12 cellular contexts compared by ENCODE assay signal in the genomic region with DNA sequence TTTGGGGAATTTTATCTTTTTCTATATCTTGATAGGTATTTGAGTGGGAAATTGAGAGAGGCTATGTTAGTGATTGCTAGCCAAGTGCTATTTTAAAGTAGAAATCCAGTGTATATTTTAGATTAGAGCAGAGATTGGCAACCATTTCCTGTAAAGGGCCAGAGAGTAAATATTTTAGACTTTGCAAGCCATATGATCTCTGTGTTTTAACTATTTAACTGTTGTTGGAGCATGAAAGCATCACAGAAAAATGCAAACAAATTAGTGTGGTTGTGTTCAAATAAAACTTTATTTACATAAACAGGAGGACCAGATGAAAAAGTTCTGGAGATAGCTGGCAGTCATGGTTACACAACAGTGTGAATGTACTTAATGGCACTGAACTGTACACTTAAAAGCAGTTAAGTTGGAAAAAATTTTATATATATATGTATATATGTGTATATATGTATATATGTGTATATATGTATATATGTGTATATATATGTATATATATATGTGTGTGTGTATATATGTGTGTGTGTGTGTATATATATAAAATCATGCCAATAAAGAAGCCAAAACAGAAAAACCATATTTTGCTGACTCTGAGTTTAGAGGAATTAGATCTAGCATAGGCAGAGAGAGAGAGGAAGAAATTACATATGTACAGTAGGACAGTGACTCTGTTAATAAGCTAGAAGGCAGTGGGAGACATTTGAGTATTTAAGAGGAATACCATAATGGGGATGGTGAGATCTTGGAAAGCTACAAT.
DNase-seq lines count a peak whose midpoint lies in the region; ATAC-seq and TF ChIP-seq lines count a peak whose summit lies in the region.
"Had no signal": no experiment of that assay in that cellular context is flagged by ENCODE, and none has a peak within 500 bp of the region (broad histone marks: within the 10 kb centered on the region; RNA-seq: fewer than 3 reads in every experiment).

No MANE protein-coding gene starts in this region.

- CTCF ChIA-PET in Calu3 (lab: Charles Lee) = interaction anchor here (0.8 kb wide), 1 partner anchor 60 kb away, joined by 5 read pairs; no protein-coding TSS in a partner anchor

- H3K9me3 Mint-ChIP-seq in Calu3 (ENCODE audit: low read depth, unreplicated experiment) (no peaks in the 10 kb centered on the region), chondrocyte (ENCODE audit: low read depth) (no peaks in the 10 kb centered on the region), mesothelial cell of epicardium (peaks cover 2% of the 10 kb centered on the region)
- H3K9me3 Mint-ChIP-seq: CD4-positive, CD25-positive, alpha-beta regulatory T cell had no signal

- H3K27ac Mint-ChIP-seq in Calu3 (ENCODE audit: unreplicated experiment) (peak overlapping the region; percentile 47), chondrocyte (ENCODE audit: unreplicated experiment) (peak overlapping the region; percentile 82), mesothelial cell of epicardium (peak overlapping the region; percentile 8)
- H3K27ac Mint-ChIP-seq: CD4-positive, CD25-positive, alpha-beta regulatory T cell had no signal

- no peak overlapping the region for H3K4me3 ChIP-seq in LNCaP clone FGC (ENCODE audit: low read depth, low read length)
- H3K4me3 ChIP-seq: Peyer's patch had no signal

- H3K4me1 Mint-ChIP-seq in Calu3 (ENCODE audit: low read depth, unreplicated experiment) (peaks cover 34% of the 10 kb centered on the region), chondrocyte (ENCODE audit: low read depth) (peaks cover 47% of the 10 kb centered on the region), mesothelial cell of epicardium (peaks cover 13% of the 10 kb centered on the region)

- intact Hi-C loops in Calu3 (cut with micrococcal nuclease; ENCODE audit: unreplicated experiment) = no loop called here

- H3K27me3 Mint-ChIP-seq in Calu3 (ENCODE audit: unreplicated experiment) (no peaks in the 10 kb centered on the region), chondrocyte (ENCODE audit: low read depth) (no peaks in the 10 kb centered on the region), mesothelial cell of epicardium (ENCODE audit: low read depth) (no peaks in the 10 kb centered on the region)
- H3K27me3 Mint-ChIP-seq: CD4-positive, CD25-positive, alpha-beta regulatory T cell had no signal

- peaks cover 6% of the 10 kb centered on the region for H3K36me3 Mint-ChIP-seq in Calu3 (ENCODE audit: insufficient read depth, unreplicated experiment)
- H3K36me3 Mint-ChIP-seq in chondrocyte (ENCODE audit: low read depth) = no peaks in the 10 kb centered on the region
- H3K36me3 Mint-ChIP-seq in mesothelial cell of epicardium = peaks cover 1% of the 10 kb centered on the region
- H3K36me3 Mint-ChIP-seq: CD4-positive, CD25-positive, alpha-beta regulatory T cell had no signal

- ATAC-seq in HG03457 (IDR thresholded peaks at IDR 0.05; ENCODE audit: unreplicated experiment) (no peak), GM18519 (IDR thresholded peaks at IDR 0.05; ENCODE audit: low FRiP score, unreplicated experiment) (no peak)

- no TSS peak for BruUV-seq in Calu3 (replicated peaks; lab: Mats Ljungman, UMichigan)

- no peak overlapping the region for H3K4me3 Mint-ChIP-seq in Calu3 (ENCODE audit: low read depth, unreplicated experiment)
- no peak overlapping the region for H3K4me3 Mint-ChIP-seq in chondrocyte (ENCODE audit: unreplicated experiment)
- no peak overlapping the region for H3K4me3 Mint-ChIP-seq in mesothelial cell of epicardium
- H3K4me3 Mint-ChIP-seq: CD4-positive, CD25-positive, alpha-beta regulatory T cell had no signal

- no peak for DNase-seq in Calu3
- peak; percentile 74 for DNase-seq in LNCaP clone FGC (ENCODE audit: low read depth)
- no peak for DNase-seq in chondrocyte (ENCODE audit: low spot score)
- DNase-seq in mesothelial cell of epicardium (ENCODE audit: low spot score in 2 of 2, unreplicated experiment in 2 of 2) = no peak
- no peak for DNase-seq in cerebellar cortex (ENCODE audit: low spot score)
- no peak for DNase-seq in activated CD4-positive, CD25-positive, alpha-beta regulatory T cell treated with anti-CD3 and anti-CD28 coated beads, Interleukin-2, amount 50 U/mL, for 72 hours
- DNase-seq: anterior cingulate cortex; CD4-positive, CD25-positive, alpha-beta regulatory T cell; KG1; Peyer's patch had no signal

- TF ChIP-seq CTCF in Calu3 (IDR thresholded peaks at IDR 0.05; ENCODE audit: unreplicated experiment) (no peak), LNCaP clone FGC (IDR thresholded peaks at IDR 0.05; ENCODE audit: control insufficient read depth, extremely low read depth, insufficient read depth) (no peak), chondrocyte (IDR thresholded peaks at IDR 0.05) (no peak), mesothelial cell of epicardium (IDR thresholded peaks at IDR 0.05; ENCODE audit: unreplicated experiment) (no peak)

Comparison
In these comparisons a context has a peak if more than half of its experiments do, and no peak if none do; other contexts are left out.
1. H3K27ac Mint-ChIP-seq: peak in every context shown above with its lines; median percentile 82 in chondrocyte; 47 in Calu3; 8 in mesothelial cell of epicardium.